Comparison of ENCODE assay signal across 40 cellular contexts in genomic region chr17:41076788-41077187, GRCh38. TPM values are rescaled to one million over a fixed set of nuclear protein-coding genes. Genes with fewer than 3 reads are reported as not detected.
"Had no signal": no experiment of that assay in that cellular context is flagged by ENCODE, and none has a peak within 500 bp of the region (broad histone marks: within the 10 kb centered on the region; RNA-seq: fewer than 3 reads in every experiment).

No MANE protein-coding gene starts in this region.

- H3K36me3 Mint-ChIP-seq: activated CD4-positive, alpha-beta memory T cell treated with anti-CD3 and anti-CD28 coated beads for 36 hours; activated naive CD4-positive, alpha-beta T cell treated with anti-CD3 and anti-CD28 coated beads, Interleukin-2, amount 50 U/mL, for 72 hours; activated naive CD8-positive, alpha-beta T cell treated with anti-CD3 and anti-CD28 coated beads for 36 hours had no signal

- DNase-seq: activated B cell treated with CpG ODN at 0.5 μM for 24 hours; activated CD4-positive, alpha-beta memory T cell treated with anti-CD3 and anti-CD28 coated beads for 36 hours; activated CD4-positive, alpha-beta T cell treated with anti-CD3 and anti-CD28 coated beads for 4 hours; activated CD4-positive, alpha-beta T cell treated with anti-CD3 and anti-CD28 coated beads, Interleukin-2, amount 10 ng/mL, durations not matched to agents 24 days and 14 days; activated CD4-positive, alpha-beta T cell treated with anti-CD3 and anti-CD28 coated beads, Interleukin-2, amount 50 U/mL, for 1 hour; activated CD4-positive, alpha-beta T cell treated with anti-CD3 and anti-CD28 coated beads, Interleukin-2, amount 50 U/mL, for 4 hours; activated CD4-positive, CD25-positive, alpha-beta regulatory T cell treated with anti-CD3 and anti-CD28 coated beads, Interleukin-2, amount 50 U/mL, for 72 hours; activated CD8-positive, alpha-beta memory T cell treated with anti-CD3 and anti-CD28 coated beads, Interleukin-2, amount 50 U/mL, for 4 hours; activated CD8-positive, alpha-beta T cell treated with anti-CD3 and anti-CD28 coated beads for 36 hours; activated effector memory CD4-positive, alpha-beta T cell treated with anti-CD3 and anti-CD28 coated beads, Interleukin-2, amount 50 U/mL, for 16 hours; activated gamma-delta T cell treated with Interleukin-2 at 50 U/mL for 16 hours; activated naive CD4-positive, alpha-beta T cell; activated naive CD4-positive, alpha-beta T cell treated with anti-CD3 and anti-CD28 coated beads for 36 hours; activated naive CD4-positive, alpha-beta T cell treated with anti-CD3 and anti-CD28 coated beads, Interleukin-2, amount 50 U/mL, for 16 hours; activated naive CD8-positive, alpha-beta T cell treated with anti-CD3 and anti-CD28 coated beads for 36 hours; activated T-cell treated with anti-CD3 and anti-CD28 coated beads for 4 hours; activated T-cell treated with anti-CD3 and anti-CD28 coated beads, Interleukin-2, amount 50 U/mL, for 1 hour; activated T-cell treated with anti-CD3 and anti-CD28 coated beads, Interleukin-2, amount 50 U/mL, for 4 hours; activated T-cell treated with anti-CD3 and anti-CD28 coated beads, Interleukin-2, amount 50 U/mL, for 72 hours; adrenal gland; amniotic stem cell; aorta; body of pancreas; brain microvascular endothelial cell; central memory CD4-positive, alpha-beta T cell; T-helper 1 cell; T-helper 2 cell; T-helper 9 cell had no signal

- H3K9me3 Mint-ChIP-seq: activated B cell treated with CpG ODN at 0.5 μM for 24 hours; activated CD4-positive, alpha-beta memory T cell treated with anti-CD3 and anti-CD28 coated beads for 36 hours; activated CD4-positive, alpha-beta T cell treated with anti-CD3 and anti-CD28 coated beads, Interleukin-2, amount 10 ng/mL, durations not matched to agents 24 days and 14 days; activated CD8-positive, alpha-beta T cell treated with anti-CD3 and anti-CD28 coated beads for 36 hours; activated naive CD4-positive, alpha-beta T cell treated with anti-CD3 and anti-CD28 coated beads for 36 hours; activated naive CD4-positive, alpha-beta T cell treated with anti-CD3 and anti-CD28 coated beads, Interleukin-2, amount 50 U/mL, for 72 hours; activated naive CD8-positive, alpha-beta T cell treated with anti-CD3 and anti-CD28 coated beads for 36 hours; activated T-cell treated with anti-CD3 and anti-CD28 coated beads, Interleukin-2, amount 50 U/mL, for 4 hours; activated T-cell treated with anti-CD3 and anti-CD28 coated beads, Interleukin-2, amount 50 U/mL, for 72 hours; activated T-helper 1 cell treated with anti-CD3 and anti-CD28 coated beads, Interleukin-12 subunit alpha, Interleukin-12 subunit beta, Interleukin-2, Interleukin-4 antibody, amounts not matched to agents 30 ng/mL and 10 ng/mL and 1 ng/mL, durations not matched to agents 14 hours and 24 hours and 36 hours; activated T-helper 17 cell treated with anti-CD3 and anti-CD28 coated beads, Interleukin-2, amount 50 U/mL, for 72 hours; T-helper 1 cell treated with Interleukin-12 subunit alpha and Interleukin-12 subunit beta and Interleukin-4 antibody, amounts not matched to agents 30 μg/mL and 1 μg/mL, for 36 hours; T-helper 2 cell treated with Interferon-gamma antibody and Interleukin-4, amounts not matched to agents 5 μg/mL and 100 μg/mL, for 36 hours had no signal

- H3K4me3 ChIP-seq: adrenal gland, body of pancreas, breast epithelium had no signal

- H3K9me3 ChIP-seq: adrenal gland, body of pancreas, breast epithelium had no signal

- ATAC-seq: activated CD8-positive, alpha-beta T cell treated with anti-CD3 and anti-CD28 coated beads for 36 hours; activated naive CD4-positive, alpha-beta T cell treated with anti-CD3 and anti-CD28 coated beads, Interleukin-2, amount 50 U/mL, for 72 hours; activated T-cell treated with anti-CD3 and anti-CD28 coated beads, Interleukin-2, amount 50 U/mL, for 4 hours; activated T-cell treated with anti-CD3 and anti-CD28 coated beads, Interleukin-2, amount 50 U/mL, for 72 hours; activated T-helper 17 cell treated with anti-CD3 and anti-CD28 coated beads, Interleukin-2, amount 50 U/mL, for 72 hours; body of pancreas had no signal

- H3K4me1 ChIP-seq: adrenal gland, body of pancreas, breast epithelium had no signal

- H3K27ac ChIP-seq: adrenal gland, body of pancreas, brain microvascular endothelial cell, breast epithelium, VCaP had no signal

- H3K4me3 Mint-ChIP-seq: activated B cell treated with CpG ODN at 0.5 μM for 24 hours; activated CD4-positive, alpha-beta memory T cell treated with anti-CD3 and anti-CD28 coated beads for 36 hours; activated CD4-positive, alpha-beta T cell treated with anti-CD3 and anti-CD28 coated beads, Interleukin-2, amount 10 ng/mL, durations not matched to agents 24 days and 14 days; activated CD8-positive, alpha-beta T cell treated with anti-CD3 and anti-CD28 coated beads for 36 hours; activated naive CD4-positive, alpha-beta T cell treated with anti-CD3 and anti-CD28 coated beads for 36 hours; activated naive CD8-positive, alpha-beta T cell treated with anti-CD3 and anti-CD28 coated beads for 36 hours; activated T-cell treated with anti-CD3 and anti-CD28 coated beads, Interleukin-2, amount 50 U/mL, for 4 hours; activated T-cell treated with anti-CD3 and anti-CD28 coated beads, Interleukin-2, amount 50 U/mL, for 72 hours; activated T-helper 1 cell treated with anti-CD3 and anti-CD28 coated beads, Interleukin-12 subunit alpha, Interleukin-12 subunit beta, Interleukin-2, Interleukin-4 antibody, amounts not matched to agents 30 ng/mL and 10 ng/mL and 1 ng/mL, durations not matched to agents 14 hours and 24 hours and 36 hours; activated T-helper 17 cell treated with anti-CD3 and anti-CD28 coated beads, Interleukin-2, amount 50 U/mL, for 72 hours; T-helper 1 cell treated with Interleukin-12 subunit alpha and Interleukin-12 subunit beta and Interleukin-4 antibody, amounts not matched to agents 30 μg/mL and 1 μg/mL, for 36 hours; T-helper 2 cell treated with Interferon-gamma antibody and Interleukin-4, amounts not matched to agents 5 μg/mL and 100 μg/mL, for 36 hours had no signal

- H3K36me3 ChIP-seq: adrenal gland, brain microvascular endothelial cell, breast epithelium had no signal

- H3K4me1 Mint-ChIP-seq: activated B cell treated with CpG ODN at 0.5 μM for 24 hours; activated CD4-positive, alpha-beta T cell treated with anti-CD3 and anti-CD28 coated beads, Interleukin-2, amount 10 ng/mL, durations not matched to agents 24 days and 14 days; activated naive CD8-positive, alpha-beta T cell treated with anti-CD3 and anti-CD28 coated beads for 36 hours; activated T-helper 17 cell treated with anti-CD3 and anti-CD28 coated beads, Interleukin-2, amount 50 U/mL, for 72 hours had no signal

- H3K27me3 ChIP-seq: adrenal gland, body of pancreas, brain microvascular endothelial cell, breast epithelium had no signal

- FAIRE-seq: astrocyte, TTC549 had no signal

- H3K27ac Mint-ChIP-seq: activated B cell treated with CpG ODN at 0.5 μM for 24 hours; activated CD4-positive, alpha-beta memory T cell treated with anti-CD3 and anti-CD28 coated beads for 36 hours; activated CD4-positive, alpha-beta T cell treated with anti-CD3 and anti-CD28 coated beads, Interleukin-2, amount 10 ng/mL, durations not matched to agents 24 days and 14 days; activated CD8-positive, alpha-beta T cell treated with anti-CD3 and anti-CD28 coated beads for 36 hours; activated naive CD4-positive, alpha-beta T cell treated with anti-CD3 and anti-CD28 coated beads for 36 hours; activated naive CD4-positive, alpha-beta T cell treated with anti-CD3 and anti-CD28 coated beads, Interleukin-2, amount 50 U/mL, for 72 hours; activated naive CD8-positive, alpha-beta T cell treated with anti-CD3 and anti-CD28 coated beads for 36 hours; activated T-helper 1 cell treated with anti-CD3 and anti-CD28 coated beads, Interleukin-12 subunit alpha, Interleukin-12 subunit beta, Interleukin-2, Interleukin-4 antibody, amounts not matched to agents 30 ng/mL and 10 ng/mL and 1 ng/mL, durations not matched to agents 14 hours and 24 hours and 36 hours; activated T-helper 17 cell treated with anti-CD3 and anti-CD28 coated beads, Interleukin-2, amount 50 U/mL, for 72 hours; T-helper 1 cell treated with Interleukin-12 subunit alpha and Interleukin-12 subunit beta and Interleukin-4 antibody, amounts not matched to agents 30 μg/mL and 1 μg/mL, for 36 hours; T-helper 2 cell treated with Interferon-gamma antibody and Interleukin-4, amounts not matched to agents 5 μg/mL and 100 μg/mL, for 36 hours had no signal

RNA-seq across cellular contexts. Expression of gene KRTAP4-7, which starts 7.2 kb away (rescaled TPM):
- total RNA-seq: activated B cell treated with CpG ODN at 0.5 μM for 24 hours; activated CD4-positive, alpha-beta memory T cell treated with anti-CD3 and anti-CD28 coated beads for 36 hours; activated CD4-positive, alpha-beta T cell treated with anti-CD3 and anti-CD28 coated beads, Interleukin-2, amount 10 ng/mL, durations not matched to agents 24 days and 14 days; activated CD8-positive, alpha-beta memory T cell treated with anti-CD3 and anti-CD28 coated beads for 36 hours; activated CD8-positive, alpha-beta T cell treated with anti-CD3 and anti-CD28 coated beads for 36 hours; activated naive CD4-positive, alpha-beta T cell treated with anti-CD3 and anti-CD28 coated beads for 36 hours; activated naive CD4-positive, alpha-beta T cell treated with anti-CD3 and anti-CD28 coated beads, Interleukin-2, amount 50 U/mL, for 72 hours; activated naive CD8-positive, alpha-beta T cell treated with anti-CD3 and anti-CD28 coated beads for 36 hours; activated T-cell treated with anti-CD3 and anti-CD28 coated beads, Interleukin-2, amount 50 U/mL, for 4 hours; activated T-cell treated with anti-CD3 and anti-CD28 coated beads, Interleukin-2, amount 50 U/mL, for 72 hours; activated T-helper 1 cell treated with anti-CD3 and anti-CD28 coated beads, Interleukin-12 subunit alpha, Interleukin-12 subunit beta, Interleukin-2, Interleukin-4 antibody, amounts not matched to agents 30 ng/mL and 10 ng/mL and 1 ng/mL, durations not matched to agents 14 hours and 24 hours and 36 hours; activated T-helper 17 cell treated with anti-CD3 and anti-CD28 coated beads, Interleukin-2, amount 50 U/mL, for 72 hours; adrenal gland; aorta; astrocyte; body of pancreas; breast epithelium; cardiac septum; cerebellum had no signal
- polyA plus RNA-seq: adrenal gland, aorta had no signal

RNA-seq across cellular contexts. Expression of gene KRTAP2-4, which starts 11.1 kb away (rescaled TPM):
- total RNA-seq: activated B cell treated with CpG ODN at 0.5 μM for 24 hours; activated CD4-positive, alpha-beta memory T cell treated with anti-CD3 and anti-CD28 coated beads for 36 hours; activated CD4-positive, alpha-beta T cell treated with anti-CD3 and anti-CD28 coated beads, Interleukin-2, amount 10 ng/mL, durations not matched to agents 24 days and 14 days; activated CD8-positive, alpha-beta memory T cell treated with anti-CD3 and anti-CD28 coated beads for 36 hours; activated CD8-positive, alpha-beta T cell treated with anti-CD3 and anti-CD28 coated beads for 36 hours; activated naive CD4-positive, alpha-beta T cell treated with anti-CD3 and anti-CD28 coated beads for 36 hours; activated naive CD4-positive, alpha-beta T cell treated with anti-CD3 and anti-CD28 coated beads, Interleukin-2, amount 50 U/mL, for 72 hours; activated naive CD8-positive, alpha-beta T cell treated with anti-CD3 and anti-CD28 coated beads for 36 hours; activated T-cell treated with anti-CD3 and anti-CD28 coated beads, Interleukin-2, amount 50 U/mL, for 4 hours; activated T-cell treated with anti-CD3 and anti-CD28 coated beads, Interleukin-2, amount 50 U/mL, for 72 hours; activated T-helper 1 cell treated with anti-CD3 and anti-CD28 coated beads, Interleukin-12 subunit alpha, Interleukin-12 subunit beta, Interleukin-2, Interleukin-4 antibody, amounts not matched to agents 30 ng/mL and 10 ng/mL and 1 ng/mL, durations not matched to agents 14 hours and 24 hours and 36 hours; activated T-helper 17 cell treated with anti-CD3 and anti-CD28 coated beads, Interleukin-2, amount 50 U/mL, for 72 hours; adrenal gland; aorta; astrocyte; body of pancreas; breast epithelium; cardiac septum; cerebellum had no signal
- polyA plus RNA-seq: adrenal gland, aorta had no signal

RNA-seq across cellular contexts. Expression of gene KRTAP2-3, which starts 16.9 kb away (rescaled TPM):
- total RNA-seq: activated B cell treated with CpG ODN at 0.5 μM for 24 hours; activated CD4-positive, alpha-beta memory T cell treated with anti-CD3 and anti-CD28 coated beads for 36 hours; activated CD4-positive, alpha-beta T cell treated with anti-CD3 and anti-CD28 coated beads, Interleukin-2, amount 10 ng/mL, durations not matched to agents 24 days and 14 days; activated CD8-positive, alpha-beta memory T cell treated with anti-CD3 and anti-CD28 coated beads for 36 hours; activated CD8-positive, alpha-beta T cell treated with anti-CD3 and anti-CD28 coated beads for 36 hours; activated naive CD4-positive, alpha-beta T cell treated with anti-CD3 and anti-CD28 coated beads for 36 hours; activated naive CD4-positive, alpha-beta T cell treated with anti-CD3 and anti-CD28 coated beads, Interleukin-2, amount 50 U/mL, for 72 hours; activated naive CD8-positive, alpha-beta T cell treated with anti-CD3 and anti-CD28 coated beads for 36 hours; activated T-cell treated with anti-CD3 and anti-CD28 coated beads, Interleukin-2, amount 50 U/mL, for 4 hours; activated T-cell treated with anti-CD3 and anti-CD28 coated beads, Interleukin-2, amount 50 U/mL, for 72 hours; activated T-helper 1 cell treated with anti-CD3 and anti-CD28 coated beads, Interleukin-12 subunit alpha, Interleukin-12 subunit beta, Interleukin-2, Interleukin-4 antibody, amounts not matched to agents 30 ng/mL and 10 ng/mL and 1 ng/mL, durations not matched to agents 14 hours and 24 hours and 36 hours; activated T-helper 17 cell treated with anti-CD3 and anti-CD28 coated beads, Interleukin-2, amount 50 U/mL, for 72 hours; adrenal gland; aorta; body of pancreas; breast epithelium; cardiac septum; cerebellum had no signal
- polyA plus RNA-seq: adrenal gland, aorta had no signal

RNA-seq across cellular contexts. Expression of gene KRTAP4-8, which starts 21.2 kb away (rescaled TPM):
- total RNA-seq: activated B cell treated with CpG ODN at 0.5 μM for 24 hours; activated CD4-positive, alpha-beta memory T cell treated with anti-CD3 and anti-CD28 coated beads for 36 hours; activated CD4-positive, alpha-beta T cell treated with anti-CD3 and anti-CD28 coated beads, Interleukin-2, amount 10 ng/mL, durations not matched to agents 24 days and 14 days; activated CD8-positive, alpha-beta memory T cell treated with anti-CD3 and anti-CD28 coated beads for 36 hours; activated CD8-positive, alpha-beta T cell treated with anti-CD3 and anti-CD28 coated beads for 36 hours; activated naive CD4-positive, alpha-beta T cell treated with anti-CD3 and anti-CD28 coated beads for 36 hours; activated naive CD4-positive, alpha-beta T cell treated with anti-CD3 and anti-CD28 coated beads, Interleukin-2, amount 50 U/mL, for 72 hours; activated naive CD8-positive, alpha-beta T cell treated with anti-CD3 and anti-CD28 coated beads for 36 hours; activated T-cell treated with anti-CD3 and anti-CD28 coated beads, Interleukin-2, amount 50 U/mL, for 4 hours; activated T-cell treated with anti-CD3 and anti-CD28 coated beads, Interleukin-2, amount 50 U/mL, for 72 hours; activated T-helper 1 cell treated with anti-CD3 and anti-CD28 coated beads, Interleukin-12 subunit alpha, Interleukin-12 subunit beta, Interleukin-2, Interleukin-4 antibody, amounts not matched to agents 30 ng/mL and 10 ng/mL and 1 ng/mL, durations not matched to agents 14 hours and 24 hours and 36 hours; activated T-helper 17 cell treated with anti-CD3 and anti-CD28 coated beads, Interleukin-2, amount 50 U/mL, for 72 hours; adrenal gland; aorta; astrocyte; body of pancreas; breast epithelium; cardiac septum; cerebellum had no signal
- polyA plus RNA-seq: adrenal gland, aorta had no signal

RNA-seq across cellular contexts. Expression of gene KRTAP2-2, which starts 21.8 kb away (rescaled TPM):
- total RNA-seq: activated B cell treated with CpG ODN at 0.5 μM for 24 hours; activated CD4-positive, alpha-beta memory T cell treated with anti-CD3 and anti-CD28 coated beads for 36 hours; activated CD4-positive, alpha-beta T cell treated with anti-CD3 and anti-CD28 coated beads, Interleukin-2, amount 10 ng/mL, durations not matched to agents 24 days and 14 days; activated CD8-positive, alpha-beta memory T cell treated with anti-CD3 and anti-CD28 coated beads for 36 hours; activated CD8-positive, alpha-beta T cell treated with anti-CD3 and anti-CD28 coated beads for 36 hours; activated naive CD4-positive, alpha-beta T cell treated with anti-CD3 and anti-CD28 coated beads for 36 hours; activated naive CD4-positive, alpha-beta T cell treated with anti-CD3 and anti-CD28 coated beads, Interleukin-2, amount 50 U/mL, for 72 hours; activated naive CD8-positive, alpha-beta T cell treated with anti-CD3 and anti-CD28 coated beads for 36 hours; activated T-cell treated with anti-CD3 and anti-CD28 coated beads, Interleukin-2, amount 50 U/mL, for 4 hours; activated T-cell treated with anti-CD3 and anti-CD28 coated beads, Interleukin-2, amount 50 U/mL, for 72 hours; activated T-helper 1 cell treated with anti-CD3 and anti-CD28 coated beads, Interleukin-12 subunit alpha, Interleukin-12 subunit beta, Interleukin-2, Interleukin-4 antibody, amounts not matched to agents 30 ng/mL and 10 ng/mL and 1 ng/mL, durations not matched to agents 14 hours and 24 hours and 36 hours; activated T-helper 17 cell treated with anti-CD3 and anti-CD28 coated beads, Interleukin-2, amount 50 U/mL, for 72 hours; adrenal gland; aorta; astrocyte; body of pancreas; breast epithelium; cardiac septum; cerebellum had no signal
- polyA plus RNA-seq: adrenal gland, aorta had no signal
